10 cellular contexts compared by ENCODE assay signal in the genomic region with DNA sequence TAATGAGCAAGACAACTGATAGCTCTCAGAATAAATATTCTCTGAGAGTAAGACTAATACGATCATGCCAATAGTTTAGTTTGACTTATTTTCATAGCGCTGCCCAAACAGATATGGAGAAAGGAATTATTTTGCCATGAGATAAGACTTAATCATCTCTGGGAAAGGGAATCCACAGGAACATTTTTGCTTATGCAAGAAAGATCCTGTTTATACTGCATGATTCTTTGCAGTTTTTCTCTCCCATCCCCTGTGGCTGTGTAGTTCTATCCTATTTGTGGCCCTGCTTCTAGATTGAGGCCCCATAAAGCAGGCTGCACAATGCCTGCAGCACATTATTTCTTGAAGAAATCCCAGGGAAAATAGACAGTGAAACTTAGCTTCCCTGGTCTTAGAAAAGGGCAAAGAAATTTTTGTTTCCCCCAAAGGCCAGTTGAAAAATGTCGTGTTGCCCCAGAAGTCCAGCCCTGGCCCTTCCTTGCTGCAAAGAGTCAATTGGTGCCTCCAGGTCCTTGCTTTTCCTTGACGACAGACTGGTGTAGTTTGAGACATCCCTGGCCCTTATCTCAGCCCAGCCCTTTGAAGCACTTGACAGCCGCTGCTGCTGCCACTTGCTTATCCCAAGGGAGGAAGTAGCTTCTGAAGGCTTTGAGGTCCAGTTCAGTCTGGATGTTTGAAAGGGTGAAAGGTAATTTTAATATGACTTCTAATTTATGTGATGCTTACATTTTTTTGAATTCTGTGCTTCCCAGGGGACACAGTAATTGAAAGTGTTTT. TPM values are rescaled to one million over a fixed set of nuclear protein-coding genes. Genes with fewer than 3 reads are reported as not detected.
DNase-seq lines count a peak whose midpoint lies in the region; ATAC-seq, FAIRE-seq and TF ChIP-seq lines count a peak whose summit lies in the region.
"Had no signal": no experiment of that assay in that cellular context is flagged by ENCODE, and none has a peak within 500 bp of the region (broad histone marks: within the 10 kb centered on the region; RNA-seq: fewer than 3 reads in every experiment).

No MANE protein-coding gene starts in this region.

- H3K27ac Mint-ChIP-seq in HFFc6: peak overlapping the region; percentile 84
- H3K27ac Mint-ChIP-seq: effector memory CD8-positive, alpha-beta T cell had no signal

- intact Hi-C loops in HepG2 (cut with micrococcal nuclease; ENCODE audit: unreplicated experiment) (no loop called here), posterior vena cava (cut with DNase I) (no loop called here)

- ATAC-seq in A549 (peak; percentile 39 to 53; a peak in 3 of 6 replicates), HepG2 (no peak), HG03095 (IDR thresholded peaks at IDR 0.05; ENCODE audit: unreplicated experiment) (no peak), GM18511 (IDR thresholded peaks at IDR 0.05; ENCODE audit: unreplicated experiment) (no peak)
- ATAC-seq: effector memory CD8-positive, alpha-beta T cell had no signal

- peaks cover 42% of the 10 kb centered on the region for H3K4me1 Mint-ChIP-seq in HFFc6 (ENCODE audit: low read depth)

- peaks cover 8% of the 10 kb centered on the region; the same call in 1 of the 2 replicates for H3K36me3 Mint-ChIP-seq in HFFc6 (ENCODE audit: low read depth)

- POLR2A ChIA-PET in A549 (lab: Yijun Ruan, JAX): interaction anchor here (0.6 to 1.6 kb wide), 2 partner anchors 10 to 33 kb away, joined by 6 to 10 read pairs; no protein-coding TSS in a partner anchor
- POLR2A ChIA-PET in HepG2 (lab: Yijun Ruan, JAX): interaction anchor here (1.3 kb wide), 1 partner anchor 306 kb away, joined by 6 read pairs; a partner anchor contains a TSS

- no peaks in the 10 kb centered on the region for H3K79me2 ChIP-seq in HepG2 (ENCODE audit: insufficient read depth, low read length)

- no peaks in the 10 kb centered on the region for H3K27me3 ChIP-seq in HepG2 (ENCODE audit: control insufficient read depth in 1 of 2, insufficient read depth in 2 of 2, low read length in 2 of 2)
- H3K27me3 ChIP-seq: SJCRH30 had no signal

- TF ChIP-seq POLR2A in A549 (IDR thresholded peaks at IDR 0.05; ENCODE audit: low read length) (no peak), HepG2 (IDR thresholded peaks at IDR 0.05; ENCODE audit: insufficient read depth in 1 of 2, low read depth in 2 of 2, low read length in 2 of 2) (no peak)

- DNase-seq in A549 (ENCODE audit: low read depth in 1 of 2, low spot score in 1 of 2) (peak in 1 of 2 experiments; percentile 9), HFFc6 (peak; percentile 65), brain pericyte (ENCODE audit: low read depth, low spot score) (peak; percentile 41), HepG2 (ENCODE audit: low spot score) (no peak), posterior vena cava (ENCODE audit: low spot score) (no peak)
- no peak for DNase-seq in stimulated activated CD4-positive, alpha-beta T cell treated with anti-CD3 and anti-CD28 coated beads, Interleukin-1b, Interleukin-23, amount 100 ng/mL, for 48 hours
- DNase-seq: effector memory CD8-positive, alpha-beta T cell had no signal

- in situ Hi-C loops in HepG2 (cut with HindIII; ENCODE audit: extremely low pct_ligation_motif_present, low pct_unique_long_range_greater_than_20kb): no loop called here

- H2AFZ ChIP-seq in HepG2 (ENCODE audit: low read length): no peak overlapping the region

- H3K27me3 Mint-ChIP-seq in HFFc6 (ENCODE audit: insufficient read depth): peaks cover 8% of the 10 kb centered on the region

- no peak for TF ChIP-seq CTCF in A549 (IDR thresholded peaks at IDR 0.05)
- no peak for TF ChIP-seq CTCF in HFFc6 (IDR thresholded peaks at IDR 0.05)
- no peak for TF ChIP-seq CTCF in HepG2 (CRISPR knock-in tag; IDR thresholded peaks at IDR 0.05)

- BruUV-seq in HepG2 (replicated peaks; lab: Mats Ljungman, UMichigan): no TSS peak

- peak overlapping the region; percentile 70 for H3K4me2 ChIP-seq in A549
- H3K4me2 ChIP-seq in HepG2 (ENCODE audit: low read depth, low read length): peak overlapping the region; percentile 59

- CTCF ChIA-PET in A549 (lab: Yijun Ruan, JAX) (interaction anchor here (0.6 to 1.5 kb wide), 3 partner anchors 13 to 33 kb away, joined by 3 to 5 read pairs (median 5); no protein-coding TSS in a partner anchor), HepG2 (lab: Yijun Ruan, JAX; ENCODE audit: low intra/inter-chr PET ratio, low total read pairs) (no interaction called here)

- FAIRE-seq in A549 (lab: Jason Lieb, UNC): no peak
- FAIRE-seq in HepG2 (lab: Jason Lieb, UNC): no peak

- H3K27ac ChIP-seq in A549 (peak overlapping the region; percentile 48 to 75; a peak in 5 of 6 replicates), HepG2 (ENCODE audit: extremely low read length, insufficient read depth, low read length) (no peak overlapping the region)
- H3K27ac ChIP-seq: SJCRH30 had no signal

- H3K4me3 ChIP-seq in A549 (no peak overlapping the region), HepG2 (replicated peaks in 1 of 3; ENCODE audit: insufficient read depth in 1 of 3, low read depth in 2 of 3, low read length in 3 of 3) (no peak overlapping the region)
- H3K4me3 ChIP-seq: SJCRH30 had no signal

- H3K4me1 ChIP-seq in A549: peaks cover 24% of the 10 kb centered on the region
- H3K4me1 ChIP-seq in HepG2 (ENCODE audit: insufficient read depth, low read length): peaks cover 41% of the 10 kb centered on the region
- H3K4me1 ChIP-seq: SJCRH30 had no signal

- no peaks in the 10 kb centered on the region for H4K20me1 ChIP-seq in HepG2 (ENCODE audit: insufficient read depth, low read length)

- no peak for TF ChIP-seq EP300 in A549 (IDR thresholded peaks at IDR 0.05)
- no peak for TF ChIP-seq EP300 in HepG2 (IDR thresholded peaks at IDR 0.05; ENCODE audit: low read depth in 2 of 2, low read length in 2 of 2)
- TF ChIP-seq EP300 in HepG2 (CRISPR knock-in tag; IDR thresholded peaks at IDR 0.05; ENCODE audit: borderline replicate concordance): no peak

- no peak for TF ChIP-seq RAD21 in A549 (conservative IDR thresholded peaks at IDR 0.05 in 1 of 2, IDR thresholded peaks at IDR 0.05 in 1 of 2)
- TF ChIP-seq RAD21 in HepG2 (CRISPR knock-in tag; IDR thresholded peaks at IDR 0.05): no peak

- H3K9ac ChIP-seq in HepG2 (ENCODE audit: insufficient read depth, low read depth, low read length): no peak overlapping the region

- H3K36me3 ChIP-seq in HepG2 (replicated peaks in 1 of 2; ENCODE audit: control insufficient read depth in 1 of 2, insufficient read depth in 2 of 2, low read length in 2 of 2): no peaks in the 10 kb centered on the region
- H3K36me3 ChIP-seq: SJCRH30 had no signal

- peak overlapping the region; percentile 76 for H3K4me3 Mint-ChIP-seq in HFFc6
- H3K4me3 Mint-ChIP-seq: effector memory CD8-positive, alpha-beta T cell had no signal

- H3K9me3 ChIP-seq in A549 (no peaks in the 10 kb centered on the region), HepG2 (ENCODE audit: low read length) (no peaks in the 10 kb centered on the region)
- H3K9me3 ChIP-seq: SJCRH30 had no signal

- no peaks in the 10 kb centered on the region for H3K9me3 Mint-ChIP-seq in HFFc6
- H3K9me3 Mint-ChIP-seq: effector memory CD8-positive, alpha-beta T cell had no signal

- 58% methylated on average over 5 of the region's 5 CpGs for WGBS in A549 (ENCODE audit: missing lambda C conversion rate)
- 9% methylated on average over 4 of the region's 5 CpGs for WGBS in HepG2 (ENCODE audit: low lambda C conversion rate)

TF ChIP-seq in A549, 52 proteins besides CTCF, POLR2A, EP300 and RAD21 (continues in another document):
- TF ChIP-seq RFX5 (IDR thresholded peaks at IDR 0.05) (no peak), TFCP2L1 (CRISPR knock-in tag; IDR thresholded peaks at IDR 0.05) (no peak), CBX8 (IDR thresholded peaks at IDR 0.05) (no peak), POLR2AphosphoS2 (conservative IDR thresholded peaks at IDR 0.05; ENCODE audit: low read length) (no peak), CHD4 (IDR thresholded peaks at IDR 0.05; ENCODE audit: borderline replicate concordance) (no peak)

TF ChIP-seq in HepG2, 621 proteins besides CTCF, POLR2A, EP300 and RAD21 (continues in another document):
- no peak for TF ChIP-seq NR2F6 (IDR thresholded peaks at IDR 0.05)
- TF ChIP-seq NR2F6 (CRISPR knock-in tag; IDR thresholded peaks at IDR 0.05): no peak
- TF ChIP-seq ZNF562 (CRISPR knock-in tag; IDR thresholded peaks at IDR 0.05; ENCODE audit: borderline replicate concordance): no peak

RNA-seq across cellular contexts. Expression of a gene that starts 45.0 kb away (rescaled TPM):
- polyA plus RNA-seq in A549 (2011; rRNA removed) (13.8 and 15.1 TPM in 2 replicates), A549 (2017; fragmentation: RNase III; extraction: RNeasy Plus Mini Kit Qiagen cat#74134 plus additional on column Dnase treatment) (7.4 to 8.2 TPM (median 8.0 TPM) in 3 replicates), HepG2 (2011; rRNA removed) (3.1 and 3.2 TPM in 2 replicates)
- polyA plus RNA-seq in A549 (2012; cell fraction: cytosol; rRNA removed): 6.7 and 9.2 TPM in 2 replicates
- polyA plus RNA-seq in A549 (2012; cell fraction: nucleus; rRNA removed): 15.2 and 21.1 TPM in 2 replicates
- polyA minus RNA-seq in A549 (2011; rRNA and poly(A)+ RNA removed): 48.6 and 62.1 TPM in 2 replicates
- total RNA-seq in HFFc6 (2021; fragmentation: NEBNext Ultra II Directional; extraction: Animal tissue kit (Norgen Biotek cat#: 25700)): 10 to 100 TPM; 54.5 to 67.1 (median 57.1) TPM
- total RNA-seq in HepG2 (2016; rRNA removed; fragmentation: Illumina TruSeq; extraction: Trizol) (3.2 and 3.8 TPM in 2 replicates), posterior vena cava (10 to 100 TPM; 13.8 to 20.3 TPM)
- total RNA-seq in HepG2 (2016; cell fraction: cytosol; rRNA removed; fragmentation: Illumina TruSeq; extraction: Trizol; ENCODE audit: low read depth): 1.3 and 2.3 TPM in 2 replicates
- 3.0 and 3.3 TPM in 2 replicates for total RNA-seq in HepG2 (2016; cell fraction: insoluble cytoplasmic fraction; rRNA removed; fragmentation: Illumina TruSeq; extraction: Trizol)
- total RNA-seq in HepG2 (2016; cell fraction: membrane; rRNA removed; fragmentation: Illumina TruSeq; extraction: Trizol): 2.4 and 2.6 TPM in 2 replicates
- total RNA-seq in HepG2 (2016; cell fraction: nucleus; rRNA removed; fragmentation: Illumina TruSeq; extraction: Trizol): 7.0 and 12.0 TPM in 2 replicates
- polyA plus RNA-seq in HepG2 (2011; cell fraction: cytosol; rRNA removed): 1.9 and 2.5 TPM in 2 replicates
- 5.0 and 7.8 TPM in 2 replicates for polyA plus RNA-seq in HepG2 (2011; cell fraction: nucleus; rRNA removed)
- polyA plus RNA-seq in HepG2 (2012): 1.9 and 2.2 TPM in 2 replicates
- 0.23 and 0.25 TPM in 2 replicates for polyA plus RNA-seq in HepG2 (2016; cell fraction: cytosol; fragmentation: Illumina TruSeq; extraction: Trizol; ENCODE audit: low read depth)
- polyA plus RNA-seq in HepG2 (2016; cell fraction: insoluble cytoplasmic fraction; fragmentation: Illumina TruSeq; extraction: Trizol; ENCODE audit: low read depth): 2.4 and 2.7 TPM in 2 replicates
- 0.74 and 0.91 TPM in 2 replicates for polyA plus RNA-seq in HepG2 (2016; cell fraction: membrane; fragmentation: Illumina TruSeq; extraction: Trizol; ENCODE audit: low read depth)
- 2.8 and 3.6 TPM in 2 replicates for polyA plus RNA-seq in HepG2 (2016; cell fraction: nucleus; fragmentation: Illumina TruSeq; extraction: Trizol; ENCODE audit: insufficient read depth, low read depth)
- 25.0 and 59.0 TPM in 2 replicates for polyA minus RNA-seq in HepG2 (2011; rRNA and poly(A)+ RNA removed; ENCODE audit: low replicate concordance)
- polyA minus RNA-seq in HepG2 (2011; cell fraction: cytosol; rRNA and poly(A)+ RNA removed): 4.5 and 7.2 TPM in 2 replicates
- polyA minus RNA-seq in HepG2 (2011; cell fraction: nucleus; rRNA and poly(A)+ RNA removed): 26.3 and 31.1 TPM in 2 replicates

Comparison
In these comparisons a context has a peak if more than half of its experiments do, and no peak if none do; other contexts are left out.
1. ATAC-seq: peak in A549 (2 of 2); none in HepG2 (single experiment), HG03095 (single experiment) and GM18511 (single experiment).
2. DNase-seq: peak in HFFc6 (single experiment) and brain pericyte (single experiment); none in HepG2 (single experiment), stimulated activated CD4-positive, alpha-beta T cell treated with anti-CD3 and anti-CD28 coated beads, Interleukin-1b, Interleukin-23, amount 100 ng/mL, for 48 hours (single experiment) and posterior vena cava (single experiment).